In the genomic region with DNA sequence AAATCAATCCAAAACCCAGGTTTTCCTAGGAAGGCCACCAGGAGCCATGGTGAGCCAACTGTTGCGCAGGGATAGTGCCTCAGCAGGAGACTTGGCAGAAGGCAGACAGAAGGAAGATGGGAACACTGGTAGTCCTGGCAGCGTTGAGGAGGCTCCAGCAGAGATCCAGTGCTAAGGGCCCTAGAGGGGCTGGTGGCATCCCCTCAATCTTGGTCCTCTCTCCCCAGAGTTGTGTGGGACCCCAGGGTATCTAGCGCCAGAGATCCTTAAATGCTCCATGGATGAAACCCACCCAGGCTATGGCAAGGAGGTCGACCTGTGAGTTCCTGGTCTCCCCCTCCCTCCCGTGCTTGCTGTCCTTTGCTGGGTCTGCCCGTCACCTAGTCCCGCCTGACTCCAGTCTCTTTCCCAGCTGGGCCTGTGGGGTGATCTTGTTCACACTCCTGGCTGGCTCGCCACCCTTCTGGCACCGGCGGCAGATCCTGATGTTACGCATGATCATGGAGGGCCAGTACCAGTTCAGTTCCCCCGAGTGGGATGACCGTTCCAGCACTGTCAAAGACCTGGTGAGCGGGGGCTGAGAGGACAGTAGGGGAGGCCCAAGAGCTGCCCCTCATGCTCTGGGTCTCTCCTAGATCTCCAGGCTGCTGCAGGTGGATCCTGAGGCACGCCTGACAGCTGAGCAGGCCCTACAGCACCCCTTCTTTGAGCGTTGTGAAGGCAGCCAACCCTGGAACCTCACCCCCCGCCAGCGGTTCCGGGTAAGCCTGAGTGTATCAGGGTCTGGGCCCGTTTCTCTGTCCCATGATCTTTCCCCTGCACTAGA, we compare ENCODE assay signal across 19 cellular contexts. TPM values are rescaled to one million over a fixed set of nuclear protein-coding genes. Genes with fewer than 3 reads are reported as not detected.
DNase-seq lines count a peak whose midpoint lies in the region; ATAC-seq, FAIRE-seq and TF ChIP-seq lines count a peak whose summit lies in the region.
"Had no signal": no experiment of that assay in that cellular context is flagged by ENCODE, and none has a peak within 500 bp of the region (broad histone marks: within the 10 kb centered on the region; RNA-seq: fewer than 3 reads in every experiment).

No MANE protein-coding gene starts in this region.

- H3K4me3 ChIP-seq in HepG2 (replicated peaks in 1 of 3; ENCODE audit: insufficient read depth in 1 of 3, low read depth in 2 of 3, low read length in 3 of 3) (no peak overlapping the region), right lobe of liver (no peak overlapping the region), sigmoid colon (no peak overlapping the region)
- H3K4me3 ChIP-seq: BLaER1 treated with 17β-estradiol and CSF1 and Interleukin-3, amounts not matched to agents 10 nM and 100 nM; SJCRH30 had no signal

- POLR2A ChIA-PET in HepG2 (lab: Yijun Ruan, JAX), result interaction anchor here (3.4 kb wide), 1 partner anchor 8 kb away, joined by 15 read pairs; a partner anchor contains a TSS
- POLR2A ChIA-PET in RWPE1 (lab: Yijun Ruan, JAX; ENCODE audit: low non-redundant PET), result no interaction called here

- no peak overlapping the region for H3K4me2 ChIP-seq in HepG2 (ENCODE audit: low read depth, low read length)
- H3K4me2 ChIP-seq: BLaER1 treated with 17β-estradiol and CSF1 and Interleukin-3, amounts not matched to agents 10 nM and 100 nM had no signal

- TF ChIP-seq EP300 in HepG2 (IDR thresholded peaks at IDR 0.05; ENCODE audit: low read depth in 2 of 2, low read length in 2 of 2) (no peak), HepG2 (CRISPR knock-in tag; IDR thresholded peaks at IDR 0.05; ENCODE audit: borderline replicate concordance) (no peak), sigmoid colon (IDR thresholded peaks at IDR 0.05) (no peak)

- no peaks in the 10 kb centered on the region for H4K20me1 ChIP-seq in HepG2 (ENCODE audit: insufficient read depth, low read length)

- TF ChIP-seq POLR2A in HepG2 (IDR thresholded peaks at IDR 0.05; ENCODE audit: insufficient read depth in 1 of 2, low read depth in 2 of 2, low read length in 2 of 2), result 0 out of 4 replicates have a peak, but pooled peaks of 1 of the 2 experiments have one; percentile 24
- no peak for TF ChIP-seq POLR2A in right lobe of liver (IDR thresholded peaks at IDR 0.05)
- TF ChIP-seq POLR2A in sigmoid colon (IDR thresholded peaks at IDR 0.05), result no peak

- in situ Hi-C loops in HepG2 (cut with HindIII; ENCODE audit: extremely low pct_ligation_motif_present, low pct_unique_long_range_greater_than_20kb), result no loop called here

- H3K4me1 Mint-ChIP-seq in endothelial cell (ENCODE audit: unreplicated experiment), result peaks cover 8% of the 10 kb centered on the region
- peaks cover 9% of the 10 kb centered on the region for H3K4me1 Mint-ChIP-seq in activated CD4-positive, alpha-beta T cell treated with anti-CD3 and anti-CD28 coated beads, Interleukin-2, amount 10 ng/mL, durations not matched to agents 24 days and 14 days

- H3K27me3 ChIP-seq in HepG2 (ENCODE audit: control insufficient read depth in 1 of 2, insufficient read depth in 2 of 2, low read length in 2 of 2) (no peaks in the 10 kb centered on the region), right lobe of liver (no peaks in the 10 kb centered on the region), sigmoid colon (no peaks in the 10 kb centered on the region)
- H3K27me3 ChIP-seq: BLaER1 treated with 17β-estradiol and CSF1 and Interleukin-3, amounts not matched to agents 10 nM and 100 nM; SJCRH30 had no signal

- no TSS peak for BruUV-seq in HepG2 (replicated peaks; lab: Mats Ljungman, UMichigan)

- H3K9me3 ChIP-seq in HepG2 (ENCODE audit: low read length) (no peaks in the 10 kb centered on the region), right lobe of liver (no peaks in the 10 kb centered on the region), sigmoid colon (no peaks in the 10 kb centered on the region)
- H3K9me3 ChIP-seq: BLaER1 treated with 17β-estradiol and CSF1 and Interleukin-3, amounts not matched to agents 10 nM and 100 nM; SJCRH30 had no signal

- no peak for FAIRE-seq in HepG2 (lab: Jason Lieb, UNC)
- FAIRE-seq: D721Med, H1 had no signal

- no peaks in the 10 kb centered on the region for H3K79me2 ChIP-seq in HepG2 (ENCODE audit: insufficient read depth, low read length)

- ATAC-seq in HepG2 (no peak), right lobe of liver (no peak)
- ATAC-seq: PC-3 had no signal

- H3K4me1 ChIP-seq in HepG2 (ENCODE audit: insufficient read depth, low read length), result peaks cover 10% of the 10 kb centered on the region
- peaks cover 0 to 16% (median 2%) of the 10 kb centered on the region in 4 donors for H3K4me1 ChIP-seq in right lobe of liver
- H3K4me1 ChIP-seq in sigmoid colon, result peaks cover 0 to 10% (median 8%) of the 10 kb centered on the region in 4 donors

- H2AFZ ChIP-seq in HepG2 (ENCODE audit: low read length), result no peak overlapping the region

- peaks cover 15 to 45% of the 10 kb centered on the region in 2 experiments for H3K36me3 ChIP-seq in HepG2 (replicated peaks in 1 of 2; ENCODE audit: control insufficient read depth in 1 of 2, insufficient read depth in 2 of 2, low read length in 2 of 2)
- peaks cover 0 to 17% (median 2%) of the 10 kb centered on the region in 4 donors for H3K36me3 ChIP-seq in right lobe of liver
- H3K36me3 ChIP-seq in sigmoid colon, result peaks cover 0 to 60% (median 19%) of the 10 kb centered on the region in 4 donors

- peaks cover 27% of the 10 kb centered on the region for H3K36me3 Mint-ChIP-seq in endothelial cell (ENCODE audit: low read depth, unreplicated experiment)
- peaks cover 24% of the 10 kb centered on the region for H3K36me3 Mint-ChIP-seq in activated CD4-positive, alpha-beta T cell treated with anti-CD3 and anti-CD28 coated beads, Interleukin-2, amount 10 ng/mL, durations not matched to agents 24 days and 14 days (ENCODE audit: low read depth)

- H3K27me3 Mint-ChIP-seq in endothelial cell (ENCODE audit: unreplicated experiment), result peaks cover 10% of the 10 kb centered on the region
- no peaks in the 10 kb centered on the region for H3K27me3 Mint-ChIP-seq in activated CD4-positive, alpha-beta T cell treated with anti-CD3 and anti-CD28 coated beads, Interleukin-2, amount 10 ng/mL, durations not matched to agents 24 days and 14 days

- H3K9ac ChIP-seq in HepG2 (ENCODE audit: insufficient read depth, low read depth, low read length), result no peak overlapping the region
- H3K9ac ChIP-seq: BLaER1 treated with 17β-estradiol and CSF1 and Interleukin-3, amounts not matched to agents 10 nM and 100 nM had no signal

- no peak for DNase-seq in HepG2 (ENCODE audit: low spot score)
- DNase-seq in right lobe of liver, result no peak
- no peak for DNase-seq in RWPE1 (ENCODE audit: low spot score)
- no peak for DNase-seq in endothelial cell (ENCODE audit: low spot score)
- DNase-seq in sigmoid colon, result peak; percentile 50
- DNase-seq in NCI-H526 treated with DMSO at 0.1 percent for 48 hours (lab: John Stamatoyannopoulos, UW), result no peak
- no peak for DNase-seq in stimulated activated naive CD4-positive, alpha-beta T cell treated with Interleukin-2 at 50 U/mL for 16 hours (lab: John Stamatoyannopoulos, UW)
- no peak for DNase-seq in activated CD4-positive, alpha-beta T cell treated with anti-CD3 and anti-CD28 coated beads, Interleukin-2, amount 10 ng/mL, durations not matched to agents 24 days and 14 days
- DNase-seq: DMS79, KG1, NCI-H1694 treated with DMSO at 0.1 percent for 48 hours, NCI-H2107, NCI-H2227 treated with DMSO at 0.1 percent for 48 hours, NCI-H510A treated with DMSO at 0.1 percent for 48 hours, PC-3, SJCRH30 had no signal

- 97% methylated on average over 19 of the region's 20 CpGs for WGBS in HepG2 (ENCODE audit: low lambda C conversion rate)
- WGBS in right lobe of liver (ENCODE audit: insufficient coverage, low coverage, low lambda C conversion rate, missing lambda C conversion rate), result 96% methylated on average over 9 of the region's 20 CpGs
- WGBS in sigmoid colon, 2 donors, result 94% methylated on average over 20 of the region's 20 CpGs

- TF ChIP-seq CTCF in HepG2 (CRISPR knock-in tag; IDR thresholded peaks at IDR 0.05), result no peak
- TF ChIP-seq CTCF in right lobe of liver (IDR thresholded peaks at IDR 0.05), result no peak
- no peak for TF ChIP-seq CTCF in RWPE1 (conservative IDR thresholded peaks at IDR 0.05; ENCODE audit: low read depth)
- no peak for TF ChIP-seq CTCF in endothelial cell (IDR thresholded peaks at IDR 0.05; ENCODE audit: unreplicated experiment)
- no peak for TF ChIP-seq CTCF in sigmoid colon (IDR thresholded peaks at IDR 0.05)

- CTCF ChIA-PET in HepG2 (lab: Yijun Ruan, JAX; ENCODE audit: low intra/inter-chr PET ratio, low total read pairs), result no interaction called here
- CTCF ChIA-PET in RWPE1 (lab: Yijun Ruan, JAX), result interaction anchor here (1.0 kb wide), 1 partner anchor 34 kb away, joined by 9 read pairs; no protein-coding TSS in a partner anchor

- H3K27ac ChIP-seq in HepG2 (ENCODE audit: extremely low read length, insufficient read depth, low read length) (no peak overlapping the region), right lobe of liver (no peak overlapping the region), RWPE1 (peak overlapping the region; percentile 41), sigmoid colon (no peak overlapping the region)
- H3K27ac ChIP-seq: BLaER1 treated with 17β-estradiol and CSF1 and Interleukin-3, amounts not matched to agents 10 nM and 100 nM; SJCRH30 had no signal

- intact Hi-C loops in HepG2 (cut with micrococcal nuclease; ENCODE audit: unreplicated experiment), result no loop called here
- intact Hi-C loops in right lobe of liver (cut with DNase I), result loop anchor here in 1 of 2 donors (10.0 kb wide), 1 partner anchor 51 kb away; no protein-coding TSS in a partner anchor
- intact Hi-C loops in sigmoid colon (cut with DNase I), result no loop called here
- intact Hi-C loops in activated CD4-positive, alpha-beta T cell treated with anti-CD3 and anti-CD28 coated beads, Interleukin-2, amount 10 ng/mL, durations not matched to agents 24 days and 14 days (cut with micrococcal nuclease), result no loop called here

- peak overlapping the region; percentile 51 for H3K4me3 Mint-ChIP-seq in endothelial cell (ENCODE audit: unreplicated experiment)
- no peak overlapping the region for H3K4me3 Mint-ChIP-seq in activated CD4-positive, alpha-beta T cell treated with anti-CD3 and anti-CD28 coated beads, Interleukin-2, amount 10 ng/mL, durations not matched to agents 24 days and 14 days

- TF ChIP-seq RAD21 in HepG2 (CRISPR knock-in tag; IDR thresholded peaks at IDR 0.05), result no peak

- H3K27ac Mint-ChIP-seq in endothelial cell (ENCODE audit: unreplicated experiment), result no peak overlapping the region
- H3K27ac Mint-ChIP-seq in activated CD4-positive, alpha-beta T cell treated with anti-CD3 and anti-CD28 coated beads, Interleukin-2, amount 10 ng/mL, durations not matched to agents 24 days and 14 days, result no peak overlapping the region

- no peaks in the 10 kb centered on the region for H3K9me3 Mint-ChIP-seq in endothelial cell (ENCODE audit: unreplicated experiment)
- H3K9me3 Mint-ChIP-seq in activated CD4-positive, alpha-beta T cell treated with anti-CD3 and anti-CD28 coated beads, Interleukin-2, amount 10 ng/mL, durations not matched to agents 24 days and 14 days, result no peaks in the 10 kb centered on the region

RNA-seq across cellular contexts. Expression of a gene that starts 5.7 kb away (rescaled TPM):
- total RNA-seq in HepG2 (2016; rRNA removed; fragmentation: Illumina TruSeq; extraction: Trizol) (1.2 and 6.4 TPM in 2 replicates), right lobe of liver (1 to 10 TPM in 1 of 6 experiments, under 1 TPM in 4, not detected in 1; 0.19 to 1.8 (median 0.29) TPM), endothelial cell (ENCODE audit: unreplicated experiment) (5.2 TPM), sigmoid colon (1 to 10 TPM in 3 of 4 donors, under 1 TPM in 1; 0.82 to 2.8 (median 1.7) TPM)
- 0.51 and 0.71 TPM in 2 replicates for total RNA-seq in HepG2 (2016; cell fraction: cytosol; rRNA removed; fragmentation: Illumina TruSeq; extraction: Trizol; ENCODE audit: low read depth)
- total RNA-seq in HepG2 (2016; cell fraction: insoluble cytoplasmic fraction; rRNA removed; fragmentation: Illumina TruSeq; extraction: Trizol), result 1.4 and 4.0 TPM in 2 replicates
- total RNA-seq in HepG2 (2016; cell fraction: membrane; rRNA removed; fragmentation: Illumina TruSeq; extraction: Trizol), result 0.83 and 1.7 TPM in 2 replicates
- total RNA-seq in HepG2 (2016; cell fraction: nucleus; rRNA removed; fragmentation: Illumina TruSeq; extraction: Trizol), result 11.6 and 12.1 TPM in 2 replicates
- polyA plus RNA-seq in HepG2 (2011; rRNA removed) (4.0 and 6.4 TPM in 2 replicates), sigmoid colon (10 to 100 TPM in 1 of 3 donors, 1 to 10 TPM in 1, not detected in 1; 3.7 to 11.9 TPM)
- 1.3 and 2.2 TPM in 2 replicates for polyA plus RNA-seq in HepG2 (2011; cell fraction: cytosol; rRNA removed)
- polyA plus RNA-seq in HepG2 (2011; cell fraction: nucleus; rRNA removed), result 37.2 and 53.6 TPM in 2 replicates
- 0.84 and 2.1 TPM in 2 replicates for polyA plus RNA-seq in HepG2 (2012)
- polyA plus RNA-seq in HepG2 (2016; cell fraction: cytosol; fragmentation: Illumina TruSeq; extraction: Trizol; ENCODE audit: low read depth), result 0.78 and 0.96 TPM in 2 replicates
- polyA plus RNA-seq in HepG2 (2016; cell fraction: insoluble cytoplasmic fraction; fragmentation: Illumina TruSeq; extraction: Trizol; ENCODE audit: low read depth), result 0.91 and 1.5 TPM in 2 replicates
- polyA plus RNA-seq in HepG2 (2016; cell fraction: membrane; fragmentation: Illumina TruSeq; extraction: Trizol; ENCODE audit: low read depth), result 0.41 and 1.4 TPM in 2 replicates
- polyA plus RNA-seq in HepG2 (2016; cell fraction: nucleus; fragmentation: Illumina TruSeq; extraction: Trizol; ENCODE audit: insufficient read depth, low read depth), result 22.1 and 31.9 TPM in 2 replicates
- 1.5 and 16.0 TPM in 2 replicates for polyA minus RNA-seq in HepG2 (2011; rRNA and poly(A)+ RNA removed; ENCODE audit: low replicate concordance)
- 0.69 and 1.8 TPM in 2 replicates for polyA minus RNA-seq in HepG2 (2011; cell fraction: cytosol; rRNA and poly(A)+ RNA removed)
- polyA minus RNA-seq in HepG2 (2011; cell fraction: nucleus; rRNA and poly(A)+ RNA removed), result 3.7 and 5.2 TPM in 2 replicates
- total RNA-seq in activated CD4-positive, alpha-beta T cell treated with anti-CD3 and anti-CD28 coated beads, Interleukin-2, amount 10 ng/mL, durations not matched to agents 24 days and 14 days, result 4.0 and 4.2 TPM in 2 replicates

RNA-seq across cellular contexts. Expression of a gene that starts 6.0 kb away (rescaled TPM):
- 85.6 and 102 TPM in 2 replicates for total RNA-seq in HepG2 (2016; rRNA removed; fragmentation: Illumina TruSeq; extraction: Trizol)
- total RNA-seq in HepG2 (2016; cell fraction: cytosol; rRNA removed; fragmentation: Illumina TruSeq; extraction: Trizol; ENCODE audit: low read depth), result 11.9 and 12.0 TPM in 2 replicates
- 79.6 and 89.9 TPM in 2 replicates for total RNA-seq in HepG2 (2016; cell fraction: insoluble cytoplasmic fraction; rRNA removed; fragmentation: Illumina TruSeq; extraction: Trizol)
- total RNA-seq in HepG2 (2016; cell fraction: membrane; rRNA removed; fragmentation: Illumina TruSeq; extraction: Trizol), result 40.5 and 47.1 TPM in 2 replicates
- 55.6 and 65.6 TPM in 2 replicates for total RNA-seq in HepG2 (2016; cell fraction: nucleus; rRNA removed; fragmentation: Illumina TruSeq; extraction: Trizol)
- 84.0 and 91.0 TPM in 2 replicates for polyA plus RNA-seq in HepG2 (2011; rRNA removed)
- 47.5 and 49.3 TPM in 2 replicates for polyA plus RNA-seq in HepG2 (2011; cell fraction: cytosol; rRNA removed)
- 128 and 147 TPM in 2 replicates for polyA plus RNA-seq in HepG2 (2011; cell fraction: nucleus; rRNA removed)
- 44.7 and 52.0 TPM in 2 replicates for polyA plus RNA-seq in HepG2 (2012)
- polyA plus RNA-seq in HepG2 (2016; cell fraction: cytosol; fragmentation: Illumina TruSeq; extraction: Trizol; ENCODE audit: low read depth), result 8.6 and 10.7 TPM in 2 replicates
- 87.6 and 98.5 TPM in 2 replicates for polyA plus RNA-seq in HepG2 (2016; cell fraction: insoluble cytoplasmic fraction; fragmentation: Illumina TruSeq; extraction: Trizol; ENCODE audit: low read depth)
- 29.9 and 30.8 TPM in 2 replicates for polyA plus RNA-seq in HepG2 (2016; cell fraction: membrane; fragmentation: Illumina TruSeq; extraction: Trizol; ENCODE audit: low read depth)
- polyA plus RNA-seq in HepG2 (2016; cell fraction: nucleus; fragmentation: Illumina TruSeq; extraction: Trizol; ENCODE audit: insufficient read depth, low read depth), result 131 and 139 TPM in 2 replicates
- polyA minus RNA-seq in HepG2 (2011; rRNA and poly(A)+ RNA removed; ENCODE audit: low replicate concordance), result 110 and 128 TPM in 2 replicates
- polyA minus RNA-seq in HepG2 (2011; cell fraction: cytosol; rRNA and poly(A)+ RNA removed), result 42.3 and 58.2 TPM in 2 replicates
- 34.0 and 43.5 TPM in 2 replicates for polyA minus RNA-seq in HepG2 (2011; cell fraction: nucleus; rRNA and poly(A)+ RNA removed)
- total RNA-seq in right lobe of liver, result 10 to 100 TPM; 34.3 to 56.8 (median 46.7) TPM
- 108 TPM for total RNA-seq in endothelial cell (ENCODE audit: unreplicated experiment)
- 10 to 100 TPM; 48.1 to 53.9 (median 49.6) TPM for total RNA-seq in sigmoid colon
- 10 to 100 TPM; 34.8 to 79.3 (median 48.6) TPM for polyA plus RNA-seq in sigmoid colon
- 95.4 and 100 TPM in 2 replicates for total RNA-seq in activated CD4-positive, alpha-beta T cell treated with anti-CD3 and anti-CD28 coated beads, Interleukin-2, amount 10 ng/mL, durations not matched to agents 24 days and 14 days

RNA-seq across cellular contexts. Expression of a gene that starts 7.9 kb away (rescaled TPM):
- 33.9 and 37.4 TPM in 2 replicates for total RNA-seq in HepG2 (2016; rRNA removed; fragmentation: Illumina TruSeq; extraction: Trizol)
- 13.4 TPM in 2 replicates for total RNA-seq in HepG2 (2016; cell fraction: cytosol; rRNA removed; fragmentation: Illumina TruSeq; extraction: Trizol; ENCODE audit: low read depth)
- 32.9 and 41.4 TPM in 2 replicates for total RNA-seq in HepG2 (2016; cell fraction: insoluble cytoplasmic fraction; rRNA removed; fragmentation: Illumina TruSeq; extraction: Trizol)
- 23.7 and 24.3 TPM in 2 replicates for total RNA-seq in HepG2 (2016; cell fraction: membrane; rRNA removed; fragmentation: Illumina TruSeq; extraction: Trizol)
- total RNA-seq in HepG2 (2016; cell fraction: nucleus; rRNA removed; fragmentation: Illumina TruSeq; extraction: Trizol), result 39.5 and 43.1 TPM in 2 replicates
- polyA plus RNA-seq in HepG2 (2011; rRNA removed), result 39.8 and 42.1 TPM in 2 replicates
- 22.7 and 30.8 TPM in 2 replicates for polyA plus RNA-seq in HepG2 (2011; cell fraction: cytosol; rRNA removed)
- polyA plus RNA-seq in HepG2 (2011; cell fraction: nucleus; rRNA removed), result 140 and 166 TPM in 2 replicates
- 21.4 and 22.8 TPM in 2 replicates for polyA plus RNA-seq in HepG2 (2012)
- 15.4 and 16.5 TPM in 2 replicates for polyA plus RNA-seq in HepG2 (2016; cell fraction: cytosol; fragmentation: Illumina TruSeq; extraction: Trizol; ENCODE audit: low read depth)
- polyA plus RNA-seq in HepG2 (2016; cell fraction: insoluble cytoplasmic fraction; fragmentation: Illumina TruSeq; extraction: Trizol; ENCODE audit: low read depth), result 38.9 and 41.5 TPM in 2 replicates
- 21.3 and 23.8 TPM in 2 replicates for polyA plus RNA-seq in HepG2 (2016; cell fraction: membrane; fragmentation: Illumina TruSeq; extraction: Trizol; ENCODE audit: low read depth)
- polyA plus RNA-seq in HepG2 (2016; cell fraction: nucleus; fragmentation: Illumina TruSeq; extraction: Trizol; ENCODE audit: insufficient read depth, low read depth), result 142 and 147 TPM in 2 replicates
- 53.8 and 68.9 TPM in 2 replicates for polyA minus RNA-seq in HepG2 (2011; rRNA and poly(A)+ RNA removed; ENCODE audit: low replicate concordance)
- polyA minus RNA-seq in HepG2 (2011; cell fraction: cytosol; rRNA and poly(A)+ RNA removed), result 9.0 and 12.9 TPM in 2 replicates
- polyA minus RNA-seq in HepG2 (2011; cell fraction: nucleus; rRNA and poly(A)+ RNA removed), result 38.1 and 40.3 TPM in 2 replicates
- total RNA-seq in right lobe of liver, result 10 to 100 TPM; 17.1 to 22.1 (median 18.4) TPM
- 27.5 TPM for total RNA-seq in endothelial cell (ENCODE audit: unreplicated experiment)
- 10 to 100 TPM; 20.1 to 28.5 (median 23.7) TPM for total RNA-seq in sigmoid colon
- 10 to 100 TPM; 19.2 to 45.0 (median 23.8) TPM for polyA plus RNA-seq in sigmoid colon
- total RNA-seq in activated CD4-positive, alpha-beta T cell treated with anti-CD3 and anti-CD28 coated beads, Interleukin-2, amount 10 ng/mL, durations not matched to agents 24 days and 14 days, result 39.5 and 41.0 TPM in 2 replicates

RNA-seq across cellular contexts. Expression of a gene that starts 30.8 kb away (rescaled TPM):
- total RNA-seq in HepG2 (2016; rRNA removed; fragmentation: Illumina TruSeq; extraction: Trizol) (14.3 and 16.5 TPM in 2 replicates), right lobe of liver (1 to 10 TPM; 3.7 to 4.8 (median 4.3) TPM), endothelial cell (ENCODE audit: unreplicated experiment) (29.7 TPM), sigmoid colon (10 to 100 TPM in 2 of 4 donors, 1 to 10 TPM in 2; 8.4 to 12.1 (median 10.3) TPM)
- 1.3 TPM in 2 replicates for total RNA-seq in HepG2 (2016; cell fraction: cytosol; rRNA removed; fragmentation: Illumina TruSeq; extraction: Trizol; ENCODE audit: low read depth)
- 12.7 and 16.5 TPM in 2 replicates for total RNA-seq in HepG2 (2016; cell fraction: insoluble cytoplasmic fraction; rRNA removed; fragmentation: Illumina TruSeq; extraction: Trizol)
- total RNA-seq in HepG2 (2016; cell fraction: membrane; rRNA removed; fragmentation: Illumina TruSeq; extraction: Trizol), result 5.2 and 5.9 TPM in 2 replicates
- total RNA-seq in HepG2 (2016; cell fraction: nucleus; rRNA removed; fragmentation: Illumina TruSeq; extraction: Trizol), result 15.1 and 17.8 TPM in 2 replicates
- polyA plus RNA-seq in HepG2 (2011; rRNA removed) (6.1 and 8.2 TPM in 2 replicates), sigmoid colon (1 to 10 TPM; 3.0 to 6.9 (median 3.5) TPM)
- polyA plus RNA-seq in HepG2 (2011; cell fraction: cytosol; rRNA removed), result 3.9 and 4.8 TPM in 2 replicates
- 25.0 TPM in 2 replicates for polyA plus RNA-seq in HepG2 (2011; cell fraction: nucleus; rRNA removed)
- 9.2 and 10.1 TPM in 2 replicates for polyA plus RNA-seq in HepG2 (2012)
- polyA plus RNA-seq in HepG2 (2016; cell fraction: cytosol; fragmentation: Illumina TruSeq; extraction: Trizol; ENCODE audit: low read depth), result 0.64 and 0.65 TPM in 2 replicates
- polyA plus RNA-seq in HepG2 (2016; cell fraction: insoluble cytoplasmic fraction; fragmentation: Illumina TruSeq; extraction: Trizol; ENCODE audit: low read depth), result 11.8 and 14.8 TPM in 2 replicates
- 2.2 and 2.7 TPM in 2 replicates for polyA plus RNA-seq in HepG2 (2016; cell fraction: membrane; fragmentation: Illumina TruSeq; extraction: Trizol; ENCODE audit: low read depth)
- 25.2 and 26.3 TPM in 2 replicates for polyA plus RNA-seq in HepG2 (2016; cell fraction: nucleus; fragmentation: Illumina TruSeq; extraction: Trizol; ENCODE audit: insufficient read depth, low read depth)
- polyA minus RNA-seq in HepG2 (2011; rRNA and poly(A)+ RNA removed; ENCODE audit: low replicate concordance), result 9.3 and 12.7 TPM in 2 replicates
- 8.3 and 9.5 TPM in 2 replicates for polyA minus RNA-seq in HepG2 (2011; cell fraction: cytosol; rRNA and poly(A)+ RNA removed)
- 15.8 and 22.4 TPM in 2 replicates for polyA minus RNA-seq in HepG2 (2011; cell fraction: nucleus; rRNA and poly(A)+ RNA removed)
- total RNA-seq in activated CD4-positive, alpha-beta T cell treated with anti-CD3 and anti-CD28 coated beads, Interleukin-2, amount 10 ng/mL, durations not matched to agents 24 days and 14 days, result 2.5 and 2.6 TPM in 2 replicates

RNA-seq across cellular contexts. Expression of a gene that starts 57.2 kb away (rescaled TPM):
- total RNA-seq in HepG2 (2016; rRNA removed; fragmentation: Illumina TruSeq; extraction: Trizol) (9.0 and 27.8 TPM in 2 replicates), right lobe of liver (10 to 100 TPM; 12.1 to 31.3 (median 22.6) TPM), endothelial cell (ENCODE audit: unreplicated experiment) (62.2 TPM), sigmoid colon (10 to 100 TPM; 13.2 to 39.1 (median 23.4) TPM)
- 13.8 and 14.2 TPM in 2 replicates for total RNA-seq in HepG2 (2016; cell fraction: cytosol; rRNA removed; fragmentation: Illumina TruSeq; extraction: Trizol; ENCODE audit: low read depth)
- total RNA-seq in HepG2 (2016; cell fraction: insoluble cytoplasmic fraction; rRNA removed; fragmentation: Illumina TruSeq; extraction: Trizol), result 9.7 and 19.4 TPM in 2 replicates
- 6.2 and 6.3 TPM in 2 replicates for total RNA-seq in HepG2 (2016; cell fraction: membrane; rRNA removed; fragmentation: Illumina TruSeq; extraction: Trizol)
- 19.4 and 23.7 TPM in 2 replicates for total RNA-seq in HepG2 (2016; cell fraction: nucleus; rRNA removed; fragmentation: Illumina TruSeq; extraction: Trizol)
- polyA plus RNA-seq in HepG2 (2011; rRNA removed) (4.9 TPM in 2 replicates), sigmoid colon (10 to 100 TPM in 1 of 3 donors, 1 to 10 TPM in 2; 2.4 to 37.3 (median 9.0) TPM)
- 0.72 and 0.78 TPM in 2 replicates for polyA plus RNA-seq in HepG2 (2011; cell fraction: cytosol; rRNA removed)
- polyA plus RNA-seq in HepG2 (2011; cell fraction: nucleus; rRNA removed), result 29.7 and 43.5 TPM in 2 replicates
- polyA plus RNA-seq in HepG2 (2012), result 14.4 and 16.2 TPM in 2 replicates
- 0.08 and 0.18 TPM in 2 replicates for polyA plus RNA-seq in HepG2 (2016; cell fraction: cytosol; fragmentation: Illumina TruSeq; extraction: Trizol; ENCODE audit: low read depth)
- polyA plus RNA-seq in HepG2 (2016; cell fraction: insoluble cytoplasmic fraction; fragmentation: Illumina TruSeq; extraction: Trizol; ENCODE audit: low read depth), result 4.1 and 8.0 TPM in 2 replicates
- 0.25 and 0.49 TPM in 2 replicates for polyA plus RNA-seq in HepG2 (2016; cell fraction: membrane; fragmentation: Illumina TruSeq; extraction: Trizol; ENCODE audit: low read depth)
- 43.3 and 55.9 TPM in 2 replicates for polyA plus RNA-seq in HepG2 (2016; cell fraction: nucleus; fragmentation: Illumina TruSeq; extraction: Trizol; ENCODE audit: insufficient read depth, low read depth)
- polyA minus RNA-seq in HepG2 (2011; rRNA and poly(A)+ RNA removed; ENCODE audit: low replicate concordance), result 32.0 and 40.1 TPM in 2 replicates
- polyA minus RNA-seq in HepG2 (2011; cell fraction: cytosol; rRNA and poly(A)+ RNA removed), result 12.0 and 13.6 TPM in 2 replicates
- 24.1 and 38.5 TPM in 2 replicates for polyA minus RNA-seq in HepG2 (2011; cell fraction: nucleus; rRNA and poly(A)+ RNA removed)
- total RNA-seq in activated CD4-positive, alpha-beta T cell treated with anti-CD3 and anti-CD28 coated beads, Interleukin-2, amount 10 ng/mL, durations not matched to agents 24 days and 14 days, result 90.4 and 91.6 TPM in 2 replicates
